Comparison of ENCODE assay signal across 22 cellular contexts in genomic region chr2:130843321-130843985, GRCh38. TPM values are rescaled to one million over a fixed set of nuclear protein-coding genes. Genes with fewer than 3 reads are reported as not detected.
DNase-seq lines count a peak whose midpoint lies in the region; ATAC-seq, FAIRE-seq and TF ChIP-seq lines count a peak whose summit lies in the region.
"Had no signal": no experiment of that assay in that cellular context is flagged by ENCODE, and none has a peak within 500 bp of the region (broad histone marks: within the 10 kb centered on the region; RNA-seq: fewer than 3 reads in every experiment).

No MANE protein-coding gene starts in this region.

- H3K9me3 ChIP-seq in right atrium auricular region = no peaks in the 10 kb centered on the region
- no peaks in the 10 kb centered on the region for H3K9me3 ChIP-seq in kidney (ENCODE audit: control insufficient read depth in 1 of 2, low read length in 2 of 2)
- no peaks in the 10 kb centered on the region for H3K9me3 ChIP-seq in H9 (ENCODE audit: control insufficient read depth, low read depth, low read length)

- no peaks in the 10 kb centered on the region for H4K20me1 ChIP-seq in H9 (ENCODE audit: control insufficient read depth, insufficient read depth, insufficient read length)

- no peak overlapping the region for H3K18ac ChIP-seq in H9 (ENCODE audit: insufficient read length, low read depth, low read length)

- TF ChIP-seq CTCF in right atrium auricular region (IDR thresholded peaks at IDR 0.05) (no peak), kidney (IDR thresholded peaks at IDR 0.05; ENCODE audit: borderline replicate concordance, extremely low read depth, insufficient read depth) (no peak), H9 (conservative IDR thresholded peaks at IDR 0.05) (no peak)

- no peak overlapping the region for H2BK5ac ChIP-seq in H9 (ENCODE audit: insufficient read length, low read length)

- H3K36me3 ChIP-seq in right atrium auricular region = no peaks in the 10 kb centered on the region
- H3K36me3 ChIP-seq in kidney (ENCODE audit: control insufficient read depth in 1 of 2, insufficient read depth in 2 of 2, low read length in 2 of 2) = no peaks in the 10 kb centered on the region

- no peak overlapping the region for H3K4me2 ChIP-seq in H9 (ENCODE audit: insufficient read depth, insufficient read length, low read length)

- H2BK15ac ChIP-seq in H9 (ENCODE audit: low read depth, low read length) = no peak overlapping the region

- no peak overlapping the region for H3T11ph ChIP-seq in H9 (ENCODE audit: low read length)

- intact Hi-C loops in Right ventricle myocardium inferior (cut with DNase I) = no loop called here
- intact Hi-C loops in kidney (cut with DNase I) = no loop called here

- no peak overlapping the region; the same call in 1 of the 2 replicates for H3K14ac ChIP-seq in H9 (ENCODE audit: insufficient read depth, low read length)

- no peak overlapping the region for H2BK120ac ChIP-seq in H9 (ENCODE audit: low read depth, low read length, poor library complexity, severe bottlenecking)

- no peak overlapping the region for H2BK12ac ChIP-seq in H9 (ENCODE audit: insufficient read length, low read depth, low read length)

- no peak overlapping the region for H2AFZ ChIP-seq in H9 (ENCODE audit: low read length)

- H3K56ac ChIP-seq in H9 (ENCODE audit: insufficient read length, low read depth, low read length) = no peak overlapping the region

- peaks cover 21 to 22% of the 10 kb centered on the region in 2 experiments for H3K4me1 Mint-ChIP-seq in H9
- H3K4me1 Mint-ChIP-seq: CD4-positive, CD25-positive, alpha-beta regulatory T cell had no signal

- H3K23me2 ChIP-seq in H9 (ENCODE audit: insufficient read length, low read depth, low read length, poor library complexity, severe bottlenecking) = no peaks in the 10 kb centered on the region

- no peak overlapping the region for H3K9ac ChIP-seq in kidney (ENCODE audit: low read length in 2 of 2)
- H3K9ac ChIP-seq in H9 (ENCODE audit: extremely low read depth, insufficient read length, low read length) = no peak overlapping the region

- FAIRE-seq in kidney (lab: Jason Lieb, UNC) = no peak
- FAIRE-seq: D721Med, G401.6, HTR-8/SVneo, K562 had no signal

- no peak for ATAC-seq in Right ventricle myocardium inferior
- ATAC-seq: K562 had no signal

- no peaks in the 10 kb centered on the region for H3K4me1 ChIP-seq in right atrium auricular region
- H3K4me1 ChIP-seq in kidney (ENCODE audit: control insufficient read depth in 1 of 2, insufficient read depth in 1 of 2, low read depth in 1 of 2, low read length in 2 of 2) = no peaks in the 10 kb centered on the region
- H3K4me1 ChIP-seq in H9 (ENCODE audit: insufficient read depth, low read length) = no peaks in the 10 kb centered on the region

- peak overlapping the region in 1 of 3 experiments; percentile 16; a peak in 2 of 7 replicates for H3K27ac Mint-ChIP-seq in H9
- H3K27ac Mint-ChIP-seq: CD4-positive, CD25-positive, alpha-beta regulatory T cell had no signal

- H2AK5ac ChIP-seq in H9 (ENCODE audit: insufficient read length, low read length) = no peak overlapping the region

- no peak overlapping the region for H3K4ac ChIP-seq in H9 (ENCODE audit: low read depth, low read length)

- H4K5ac ChIP-seq in H9 (ENCODE audit: insufficient read length, low read depth, low read length) = no peak overlapping the region

- H4K8ac ChIP-seq in H9 (replicated peaks; ENCODE audit: insufficient read length, low read depth, low read length) = no peak overlapping the region

- H3K27me3 ChIP-seq in right atrium auricular region (no peaks in the 10 kb centered on the region), H9 (ENCODE audit: insufficient read depth, low read length) (no peaks in the 10 kb centered on the region)

- no peak overlapping the region for H3K4me3 Mint-ChIP-seq in H9
- H3K4me3 Mint-ChIP-seq: CD4-positive, CD25-positive, alpha-beta regulatory T cell had no signal

- H3K36me3 Mint-ChIP-seq in H9 (ENCODE audit: insufficient read depth in 1 of 3, low read depth in 3 of 3) = no peaks in the 10 kb centered on the region
- H3K36me3 Mint-ChIP-seq: CD4-positive, CD25-positive, alpha-beta regulatory T cell had no signal

- H2BK20ac ChIP-seq in H9 (ENCODE audit: low read depth, low read length, poor library complexity, severe bottlenecking) = no peak overlapping the region

- no peak overlapping the region for H3K4me3 ChIP-seq in right atrium auricular region
- H3K4me3 ChIP-seq in kidney (ENCODE audit: low read length in 2 of 2) = no peak overlapping the region
- H3K4me3 ChIP-seq: K562 had no signal

- no peak overlapping the region for H3K23ac ChIP-seq in H9 (ENCODE audit: insufficient read length, low read depth, low read length)

- H3K79me2 ChIP-seq in H9 (ENCODE audit: insufficient read depth, low read length) = no peaks in the 10 kb centered on the region

- no peak overlapping the region for H3K27ac ChIP-seq in right atrium auricular region
- no peak overlapping the region for H3K27ac ChIP-seq in kidney (ENCODE audit: low read depth in 2 of 2, low read length in 2 of 2)
- no peak overlapping the region for H3K27ac ChIP-seq in H9 (ENCODE audit: insufficient read length, low read depth, low read length)

- peaks cover 29% of the 10 kb centered on the region for H3K27me3 Mint-ChIP-seq in H9 (ENCODE audit: low read depth)

- DNase-seq in Right ventricle myocardium inferior (ENCODE audit: missing footprints) (peak; percentile 33), right atrium auricular region (ENCODE audit: low spot score) (no peak), NCI-H524 treated with DMSO at 0.1 percent for 48 hours (lab: John Stamatoyannopoulos, UW) (peak; percentile 71), kidney (peak; percentile 66), H9 (no peak), D341Med (ENCODE audit: low spot score) (no peak)
- DNase-seq in stimulated activated CD4-positive, alpha-beta T cell treated with anti-CD3 and anti-CD28 coated beads, Interleukin-2, amount 100 ng/mL, for 48 hours = no peak
- DNase-seq: CD4-positive, CD25-positive, alpha-beta regulatory T cell; Kasumi-1; MV-4-11; NCI-H1105; NCI-H1436 treated with DMSO at 0.1 percent for 48 hours; NCI-H2029; NCI-H2227 treated with DMSO at 0.1 percent for 48 hours; NCI-H510A; RPMI8226; SHP77 treated with DMSO at 0.1 percent for 48 hours; T-helper 1 cell had no signal

- H3K79me1 ChIP-seq in H9 (ENCODE audit: insufficient read depth, low read depth, low read length, poor library complexity, severe bottlenecking) = no peaks in the 10 kb centered on the region

- H4K91ac ChIP-seq in H9 (ENCODE audit: insufficient read length, low read depth, low read length) = no peak overlapping the region

- WGBS in H9 (ENCODE audit: extremely low coverage, insufficient read length, low lambda C conversion rate) = no CpG with 5 or more reads among the region's 12 CpGs

- no peaks in the 10 kb centered on the region; a peak in 1 of 5 replicates for H3K9me3 Mint-ChIP-seq in H9
- H3K9me3 Mint-ChIP-seq: CD4-positive, CD25-positive, alpha-beta regulatory T cell had no signal

RNA-seq across cellular contexts. Expression of gene ARHGEF4, which starts 6.7 kb away (rescaled TPM):
- total RNA-seq in Right ventricle myocardium inferior = 4.1 TPM
- total RNA-seq in right atrium auricular region = 1 to 10 TPM; 3.5 to 8.1 TPM
- total RNA-seq in kidney = 0.94 TPM
- 0.90 TPM for polyA plus RNA-seq in kidney (ENCODE audit: insufficient read depth, low read depth, low replicate concordance)
- total RNA-seq in H9 (2021) = 12.5 and 12.6 TPM in 2 replicates
- total RNA-seq: K562 had no signal
- polyA plus RNA-seq: K562 had no signal

Comparison
In these comparisons a context has a peak if more than half of its experiments do, and no peak if none do; other contexts are left out.
1. DNase-seq: peak in Right ventricle myocardium inferior (single experiment), NCI-H524 treated with DMSO at 0.1 percent for 48 hours (single experiment) and kidney (single experiment); none in right atrium auricular region (single experiment), stimulated activated CD4-positive, alpha-beta T cell treated with anti-CD3 and anti-CD28 coated beads, Interleukin-2, amount 100 ng/mL, for 48 hours (0 of 2), H9 (single experiment) and D341Med (single experiment).